ENCODE assay signal across 8 cellular contexts in genomic region chr17:50426472-50426782, GRCh38. TPM values are rescaled to one million over a fixed set of nuclear protein-coding genes. Genes with fewer than 3 reads are reported as not detected.
DNase-seq lines count a peak whose midpoint lies in the region; ATAC-seq and TF ChIP-seq lines count a peak whose summit lies in the region.

No MANE protein-coding gene starts in this region.

- DNase-seq in HT1080 (ENCODE audit: low read depth) (peak; percentile 6), choroid plexus epithelial cell (ENCODE audit: low read depth) (no peak), SHP77 treated with DMSO at 0.1 percent for 48 hours (lab: John Stamatoyannopoulos, UW) (no peak)

- H3K4me3 ChIP-seq in ACC112 (ENCODE audit: low read depth, low read length) = peak overlapping the region; percentile 92
- peak overlapping the region; percentile 71 for H3K4me3 ChIP-seq in choroid plexus epithelial cell (ENCODE audit: low read depth, low read length)
- peak overlapping the region; percentile 79 to 88 for H3K4me3 ChIP-seq in mucosa of rectum (ENCODE audit: low read length in 2 of 2)

- H3K27ac ChIP-seq in ACC112 (ENCODE audit: low read depth, low read length) = 0 out of 2 replicates have a peak overlapping the region, but pooled peaks have one; percentile 3
- H3K27ac ChIP-seq in mucosa of rectum (ENCODE audit: low read depth in 2 of 2, low read length in 2 of 2) = peak overlapping the region; percentile 82

- H3K9me3 ChIP-seq in mucosa of rectum (ENCODE audit: control insufficient read depth in 2 of 2, low read length in 2 of 2) = no peaks in the 10 kb centered on the region

- H3K27me3 ChIP-seq in ACC112 (ENCODE audit: insufficient read depth, low read length) = no peaks in the 10 kb centered on the region
- no peaks in the 10 kb centered on the region for H3K27me3 ChIP-seq in mucosa of rectum (ENCODE audit: control insufficient read depth in 2 of 2, insufficient read depth in 2 of 2, low read length in 2 of 2)

- H3K79me2 ChIP-seq in ACC112 (ENCODE audit: control insufficient read depth, insufficient read depth, low read length, unreplicated experiment) = peaks cover 32% of the 10 kb centered on the region

- peaks cover 30% of the 10 kb centered on the region for H3K4me1 ChIP-seq in ACC112 (ENCODE audit: control insufficient read depth, insufficient read depth, low read length, unreplicated experiment)
- H3K4me1 ChIP-seq in mucosa of rectum (ENCODE audit: control insufficient read depth in 2 of 2, insufficient read depth in 2 of 2, low read length in 2 of 2) = peaks cover 30 to 42% of the 10 kb centered on the region in 2 donors

- no peak overlapping the region for H2AFZ ChIP-seq in ACC112 (ENCODE audit: low read length, unreplicated experiment)

- peak overlapping the region; percentile 78 to 90 for H3K9ac ChIP-seq in mucosa of rectum (ENCODE audit: low read depth in 1 of 2, low read length in 2 of 2)

- no peak for TF ChIP-seq CTCF in choroid plexus epithelial cell (conservative IDR thresholded peaks at IDR 0.05; ENCODE audit: low read depth, low read length)

- H3K36me3 ChIP-seq in ACC112 (ENCODE audit: insufficient read depth, low read length) (no peaks in the 10 kb centered on the region), mucosa of rectum (ENCODE audit: control insufficient read depth in 2 of 2, insufficient read depth in 2 of 2, low read length in 2 of 2) (peaks cover 0 to 2% of the 10 kb centered on the region in 2 donors)

- no peak for ATAC-seq in HG03039 (IDR thresholded peaks at IDR 0.05; ENCODE audit: unreplicated experiment)
- ATAC-seq in HG03520 (IDR thresholded peaks at IDR 0.05; ENCODE audit: unreplicated experiment) = no peak
- no peak for ATAC-seq in GM18517 (IDR thresholded peaks at IDR 0.05; ENCODE audit: unreplicated experiment)

RNA-seq across cellular contexts. Expression of gene ACSF2, which starts 0.4 kb away (rescaled TPM):
- 9.6 and 11.1 TPM in 2 replicates for total RNA-seq in HT1080 (2014; rRNA removed; shearing (Covaris generic))
- 1.1 and 1.5 TPM in 2 replicates for polyA plus RNA-seq in HT1080 (2015; cell fraction: cytosol; rRNA removed)
- polyA plus RNA-seq in HT1080 (2015; cell fraction: nucleus; rRNA removed) = 14.0 and 18.1 TPM in 2 replicates

RNA-seq across cellular contexts. Expression of gene LRRC59, which starts 29.1 kb away (rescaled TPM):
- total RNA-seq in HT1080 (2014; rRNA removed; shearing (Covaris generic)) = 235 and 290 TPM in 2 replicates
- polyA plus RNA-seq in HT1080 (2015; cell fraction: cytosol; rRNA removed) = 161 and 169 TPM in 2 replicates
- polyA plus RNA-seq in HT1080 (2015; cell fraction: nucleus; rRNA removed) = 124 and 132 TPM in 2 replicates

RNA-seq across cellular contexts. Expression of gene CHAD, which starts 42.3 kb away (rescaled TPM):
- not detected in 2 replicates for total RNA-seq in HT1080 (2014; rRNA removed; shearing (Covaris generic))
- polyA plus RNA-seq in HT1080 (2015; cell fraction: cytosol; rRNA removed) = not detected in 2 replicates
- not detected in 2 replicates for polyA plus RNA-seq in HT1080 (2015; cell fraction: nucleus; rRNA removed)

RNA-seq across cellular contexts. Expression of gene RSAD1, which starts 52.2 kb away (rescaled TPM):
- 28.8 and 30.4 TPM in 2 replicates for total RNA-seq in HT1080 (2014; rRNA removed; shearing (Covaris generic))
- 25.4 and 25.8 TPM in 2 replicates for polyA plus RNA-seq in HT1080 (2015; cell fraction: cytosol; rRNA removed)
- 66.9 and 77.4 TPM in 2 replicates for polyA plus RNA-seq in HT1080 (2015; cell fraction: nucleus; rRNA removed)

RNA-seq across cellular contexts. Expression of gene EME1, which starts 53.4 kb away (rescaled TPM):
- total RNA-seq in HT1080 (2014; rRNA removed; shearing (Covaris generic)) = 23.7 and 24.4 TPM in 2 replicates
- polyA plus RNA-seq in HT1080 (2015; cell fraction: cytosol; rRNA removed) = 11.8 and 12.5 TPM in 2 replicates
- 98.8 and 109 TPM in 2 replicates for polyA plus RNA-seq in HT1080 (2015; cell fraction: nucleus; rRNA removed)
